26 cellular contexts compared by ENCODE assay signal in genomic region chr14:91221270-91221669, GRCh38. TPM values are rescaled to one million over a fixed set of nuclear protein-coding genes. Genes with fewer than 3 reads are reported as not detected.
DNase-seq lines count a peak whose midpoint lies in the region; ATAC-seq and TF ChIP-seq lines count a peak whose summit lies in the region.
"Had no signal": no experiment of that assay in that cellular context is flagged by ENCODE, and none has a peak within 500 bp of the region (broad histone marks: within the 10 kb centered on the region; RNA-seq: fewer than 3 reads in every experiment).

No MANE protein-coding gene starts in this region.

- no peak for DNase-seq in activated CD4-positive, alpha-beta T cell treated with anti-CD3 and anti-CD28 coated beads for 36 hours
- no peak for DNase-seq in activated CD4-positive, alpha-beta T cell treated with anti-CD3 and anti-CD28 coated beads, Interleukin-2, amount 50 U/mL, for 48 hours
- DNase-seq in NCI-H1694 treated with DMSO at 0.1 percent for 48 hours (lab: John Stamatoyannopoulos, UW): peak; percentile 32
- no peak for DNase-seq in spleen
- DNase-seq in GM10248 (ENCODE audit: extremely low spot score): no peak
- no peak for DNase-seq in MM.1S
- DNase-seq: activated gamma-delta T cell treated with Interleukin-2 at 50 U/mL for 16 hours; activated T-cell treated with anti-CD3 and anti-CD28 coated beads, Interleukin-2, amount 50 U/mL, for 24 hours; amniotic stem cell; brain microvascular endothelial cell; CD8-positive, alpha-beta T cell; effector CD4-positive, alpha-beta T cell; foreskin melanocyte; H9; NCI-H1105 treated with DMSO at 0.1 percent for 48 hours; NCI-H2081 treated with DMSO at 0.1 percent for 48 hours; NCI-H345; NCI-H748 treated with DMSO at 0.1 percent for 48 hours; right lobe of liver; stimulated activated naive CD8-positive, alpha-beta T cell treated with anti-CD3 and anti-CD28 coated beads, Interleukin-15, Interleukin-2, amounts not matched to agents 100 U/mL and 50 U/mL, for 24 hours; SW 1271 had no signal

- H3K4me1 ChIP-seq in esophagus (ENCODE audit: control insufficient read depth in 2 of 2, insufficient read depth in 2 of 2, low read length in 1 of 2): peaks cover 2 to 7% of the 10 kb centered on the region in 2 donors
- H3K4me1 ChIP-seq in spleen: peaks cover 0 to 42% (median 18%) of the 10 kb centered on the region in 6 donors
- H3K4me1 ChIP-seq in MM.1S (ENCODE audit: low read length): no peaks in the 10 kb centered on the region
- H3K4me1 ChIP-seq: right lobe of liver had no signal

- H3K27ac ChIP-seq in esophagus (ENCODE audit: low read depth in 2 of 2, low read length in 1 of 2) (peak overlapping the region; percentile 65 to 89), spleen (peak overlapping the region in 5 of 8 donors; percentile 38 to 72 (median 57)), MM.1S (ENCODE audit: low read length) (no peak overlapping the region)
- H3K27ac ChIP-seq: brain microvascular endothelial cell, right lobe of liver had no signal

- no peaks in the 10 kb centered on the region for H3K9me2 ChIP-seq in MM.1S (replicated peaks; ENCODE audit: insufficient read depth, low read length)

- H3K4me2 ChIP-seq in MM.1S (ENCODE audit: low read depth, low read length): no peak overlapping the region

- H3K36me3 Mint-ChIP-seq in activated CD4-positive, alpha-beta T cell treated with anti-CD3 and anti-CD28 coated beads for 36 hours (ENCODE audit: low read depth): peaks cover 50% of the 10 kb centered on the region

- no peak overlapping the region for H3K4me3 ChIP-seq in esophagus (ENCODE audit: low read depth in 1 of 2, low read length in 2 of 2)
- H3K4me3 ChIP-seq in spleen: no peak overlapping the region
- no peak overlapping the region for H3K4me3 ChIP-seq in MM.1S (ENCODE audit: low read length)
- H3K4me3 ChIP-seq: esophagus muscularis mucosa, K562, right lobe of liver, thyroid gland had no signal

- no peak for TF ChIP-seq POLR2A in spleen (IDR thresholded peaks at IDR 0.05)

- ATAC-seq in activated CD4-positive, alpha-beta T cell treated with anti-CD3 and anti-CD28 coated beads for 36 hours: no peak
- no peak for ATAC-seq in GM19467 (IDR thresholded peaks at IDR 0.05; ENCODE audit: unreplicated experiment)
- ATAC-seq: CD8-positive, alpha-beta T cell; K562; right lobe of liver; stimulated activated naive CD8-positive, alpha-beta T cell treated with anti-CD3 and anti-CD28 coated beads, Interleukin-15, Interleukin-2, amounts not matched to agents 100 U/mL and 50 U/mL, for 24 hours had no signal

- H3F3A ChIP-seq in MM.1S (ENCODE audit: insufficient read depth, low read length): no peaks in the 10 kb centered on the region

- no peaks in the 10 kb centered on the region for H3K79me2 ChIP-seq in MM.1S (ENCODE audit: low read length)

- POLR2A ChIA-PET in activated CD4-positive, alpha-beta T cell treated with anti-CD3 and anti-CD28 coated beads for 36 hours (lab: Charles Lee): no interaction called here
- POLR2A ChIA-PET in GM10248 (lab: Yijun Ruan, JAX): no interaction called here

- intact Hi-C loops in activated CD4-positive, alpha-beta T cell treated with anti-CD3 and anti-CD28 coated beads for 36 hours (cut with DNase I, micrococcal nuclease): no loop called here
- intact Hi-C loops in spleen (cut with DNase I; ENCODE audit: low total_unique reads): no loop called here

- no peak overlapping the region for H2AFZ ChIP-seq in MM.1S (ENCODE audit: low read length)

- H3K9me3 ChIP-seq in esophagus (ENCODE audit: control insufficient read depth in 2 of 2, insufficient read depth in 1 of 2, low read depth in 1 of 2, low read length in 1 of 2) (no peaks in the 10 kb centered on the region), spleen (no peaks in the 10 kb centered on the region), MM.1S (replicated peaks; ENCODE audit: insufficient read depth, low read length) (no peaks in the 10 kb centered on the region)
- H3K9me3 ChIP-seq: esophagus muscularis mucosa, right lobe of liver, thyroid gland had no signal

- WGBS in esophagus, 2 donors: 97 to 100% methylated on average over 1 of the region's 1 CpG
- WGBS in spleen, 5 donors: 95 to 100% (median 96%) methylated on average over 1 of the region's 1 CpG

- peaks cover 50% of the 10 kb centered on the region for H3K4me1 Mint-ChIP-seq in activated CD4-positive, alpha-beta T cell treated with anti-CD3 and anti-CD28 coated beads for 36 hours

- no peak overlapping the region for H3K4me3 Mint-ChIP-seq in activated CD4-positive, alpha-beta T cell treated with anti-CD3 and anti-CD28 coated beads for 36 hours
- H3K4me3 Mint-ChIP-seq: activated T-cell treated with anti-CD3 and anti-CD28 coated beads, Interleukin-2, amount 50 U/mL, for 24 hours; CD8-positive, alpha-beta T cell; H9 had no signal

- H3K27me3 ChIP-seq in esophagus (ENCODE audit: control insufficient read depth in 1 of 2, insufficient read depth in 2 of 2, low read length in 2 of 2) (no peaks in the 10 kb centered on the region), spleen (replicated peaks in 1 of 7) (no peaks in the 10 kb centered on the region), MM.1S (replicated peaks; ENCODE audit: insufficient read depth, low read length) (no peaks in the 10 kb centered on the region)
- H3K27me3 ChIP-seq: brain microvascular endothelial cell, esophagus muscularis mucosa, right lobe of liver, thyroid gland had no signal

- no peaks in the 10 kb centered on the region for H4K20me1 ChIP-seq in MM.1S (ENCODE audit: insufficient read depth, low read length)

- TF ChIP-seq CTCF in spleen (IDR thresholded peaks at IDR 0.05 in 8 of 11, conservative IDR thresholded peaks at IDR 0.05 in 3 of 11): no peak
- no peak for TF ChIP-seq CTCF in GM10248 (IDR thresholded peaks at IDR 0.05; ENCODE audit: control extremely low read depth, extremely low read depth, low read depth, missing control alignments)
- TF ChIP-seq CTCF in MM.1S (IDR thresholded peaks at IDR 0.05; ENCODE audit: low read length): no peak

- H3K36me3 ChIP-seq in esophagus (ENCODE audit: control insufficient read depth in 2 of 2, insufficient read depth in 2 of 2, low read length in 1 of 2): peaks cover 4 to 14% of the 10 kb centered on the region in 2 donors
- peaks cover 0 to 98% (median 29%) of the 10 kb centered on the region in 6 donors for H3K36me3 ChIP-seq in spleen
- no peaks in the 10 kb centered on the region for H3K36me3 ChIP-seq in MM.1S (replicated peaks; ENCODE audit: insufficient read depth, low read length)
- H3K36me3 ChIP-seq: brain microvascular endothelial cell had no signal

- H3K27ac Mint-ChIP-seq in activated CD4-positive, alpha-beta T cell treated with anti-CD3 and anti-CD28 coated beads for 36 hours: peak overlapping the region; percentile 26
- H3K27ac Mint-ChIP-seq: CD8-positive, alpha-beta T cell had no signal

- CTCF ChIA-PET in activated CD4-positive, alpha-beta T cell treated with anti-CD3 and anti-CD28 coated beads for 36 hours (lab: Charles Lee): interaction anchor here (0.7 kb wide), 1 partner anchor 38 kb away, joined by 4 read pairs; no protein-coding TSS in a partner anchor
- CTCF ChIA-PET in GM10248 (lab: Yijun Ruan, JAX): no interaction called here

- no peaks in the 10 kb centered on the region for H3K27me3 Mint-ChIP-seq in activated CD4-positive, alpha-beta T cell treated with anti-CD3 and anti-CD28 coated beads for 36 hours
- H3K27me3 Mint-ChIP-seq: activated T-cell treated with anti-CD3 and anti-CD28 coated beads, Interleukin-2, amount 50 U/mL, for 24 hours had no signal

- no peak overlapping the region for H3K9ac ChIP-seq in MM.1S (ENCODE audit: low read length)

- peaks cover 11% of the 10 kb centered on the region for H3K9me3 Mint-ChIP-seq in activated CD4-positive, alpha-beta T cell treated with anti-CD3 and anti-CD28 coated beads for 36 hours (ENCODE audit: low read depth)
- H3K9me3 Mint-ChIP-seq: CD8-positive, alpha-beta T cell; H9 had no signal

RNA-seq across cellular contexts. Expression of gene GPR68, which starts 23.2 kb away (rescaled TPM):
- 10 to 100 TPM in 1 of 2 experiments, 1 to 10 TPM in 1; 9.4 to 11.2 TPM for total RNA-seq in activated CD4-positive, alpha-beta T cell treated with anti-CD3 and anti-CD28 coated beads for 36 hours
- 1 to 10 TPM in 1 of 2 donors, under 1 TPM in 1; 0.71 to 4.8 TPM for polyA plus RNA-seq in esophagus
- total RNA-seq in spleen: 1 to 10 TPM; 1.9 to 5.2 (median 3.2) TPM
- 1 to 10 TPM in 2 of 3 donors, under 1 TPM in 1; 0.50 to 1.7 (median 1.3) TPM for polyA plus RNA-seq in spleen
